In the genomic region with DNA sequence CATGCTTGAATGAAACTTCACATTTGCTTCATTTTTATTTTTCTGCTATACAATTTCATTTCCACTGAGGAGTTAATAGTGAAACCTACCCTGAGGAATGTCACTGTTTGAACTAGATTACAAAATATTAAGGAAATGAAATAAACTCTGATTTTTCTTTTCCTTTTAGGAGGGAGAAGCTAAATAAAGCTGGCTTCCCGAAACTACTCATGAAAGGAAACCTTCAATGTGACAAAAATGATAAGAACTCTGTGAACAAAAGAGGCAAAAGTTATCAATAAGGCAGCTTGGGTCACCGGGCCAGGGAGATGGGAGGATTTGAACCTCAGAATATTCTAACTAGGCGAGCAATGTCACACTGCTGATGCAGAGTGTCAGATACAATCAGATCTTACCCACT, we compare ENCODE assay signal across 2 cellular contexts.
TF ChIP-seq lines count a peak whose summit lies in the region.

No MANE protein-coding gene starts in this region.

TF ChIP-seq in liver, 16 proteins besides CTCF, POLR2A, EP300 and RAD21:
- TF ChIP-seq HNF4A (conservative IDR thresholded peaks at IDR 0.05) = no peak
- peak; percentile 87 for TF ChIP-seq NR2F2 (IDR thresholded peaks at IDR 0.05)
TF ChIP-seq in liver: peak in this region for 1.

TF ChIP-seq in HepG2, 621 proteins besides CTCF, POLR2A, EP300 and RAD21:
- no peak for TF ChIP-seq PHF8 (CRISPR knock-in tag; IDR thresholded peaks at IDR 0.05)
- TF ChIP-seq ZSCAN29 (CRISPR knock-in tag; conservative IDR thresholded peaks at IDR 0.05) = no peak
- TF ChIP-seq IKZF1 (IDR thresholded peaks at IDR 0.05) = no peak
- TF ChIP-seq, protein P1, sequence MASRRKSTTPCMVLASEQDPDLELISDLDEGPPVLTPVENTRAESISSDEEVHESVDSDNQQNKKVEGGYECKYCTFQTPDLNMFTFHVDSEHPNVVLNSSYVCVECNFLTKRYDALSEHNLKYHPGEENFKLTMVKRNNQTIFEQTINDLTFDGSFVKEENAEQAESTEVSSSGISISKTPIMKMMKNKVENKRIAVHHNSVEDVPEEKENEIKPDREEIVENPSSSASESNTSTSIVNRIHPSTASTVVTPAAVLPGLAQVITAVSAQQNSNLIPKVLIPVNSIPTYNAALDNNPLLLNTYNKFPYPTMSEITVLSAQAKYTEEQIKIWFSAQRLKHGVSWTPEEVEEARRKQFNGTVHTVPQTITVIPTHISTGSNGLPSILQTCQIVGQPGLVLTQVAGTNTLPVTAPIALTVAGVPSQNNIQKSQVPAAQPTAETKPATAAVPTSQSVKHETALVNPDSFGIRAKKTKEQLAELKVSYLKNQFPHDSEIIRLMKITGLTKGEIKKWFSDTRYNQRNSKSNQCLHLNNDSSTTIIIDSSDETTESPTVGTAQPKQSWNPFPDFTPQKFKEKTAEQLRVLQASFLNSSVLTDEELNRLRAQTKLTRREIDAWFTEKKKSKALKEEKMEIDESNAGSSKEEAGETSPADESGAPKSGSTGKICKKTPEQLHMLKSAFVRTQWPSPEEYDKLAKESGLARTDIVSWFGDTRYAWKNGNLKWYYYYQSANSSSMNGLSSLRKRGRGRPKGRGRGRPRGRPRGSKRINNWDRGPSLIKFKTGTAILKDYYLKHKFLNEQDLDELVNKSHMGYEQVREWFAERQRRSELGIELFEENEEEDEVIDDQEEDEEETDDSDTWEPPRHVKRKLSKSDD (CRISPR knock-in tag; IDR thresholded peaks at IDR 0.05; ENCODE audit: low read depth) = no peak
- TF ChIP-seq GPN1 (CRISPR knock-in tag; IDR thresholded peaks at IDR 0.05; ENCODE audit: borderline replicate concordance) = no peak
- no peak for TF ChIP-seq NFKBIZ (CRISPR knock-in tag; IDR thresholded peaks at IDR 0.05)
- TF ChIP-seq MAFF (IDR thresholded peaks at IDR 0.05; ENCODE audit: low read depth, low read length) = no peak
- no peak for TF ChIP-seq CBFB (CRISPR knock-in tag; IDR thresholded peaks at IDR 0.05)
- no peak for TF ChIP-seq NFRKB (IDR thresholded peaks at IDR 0.05)
- TF ChIP-seq ZNF296 (CRISPR knock-in tag; conservative IDR thresholded peaks at IDR 0.05) = no peak
- TF ChIP-seq, protein P2, sequence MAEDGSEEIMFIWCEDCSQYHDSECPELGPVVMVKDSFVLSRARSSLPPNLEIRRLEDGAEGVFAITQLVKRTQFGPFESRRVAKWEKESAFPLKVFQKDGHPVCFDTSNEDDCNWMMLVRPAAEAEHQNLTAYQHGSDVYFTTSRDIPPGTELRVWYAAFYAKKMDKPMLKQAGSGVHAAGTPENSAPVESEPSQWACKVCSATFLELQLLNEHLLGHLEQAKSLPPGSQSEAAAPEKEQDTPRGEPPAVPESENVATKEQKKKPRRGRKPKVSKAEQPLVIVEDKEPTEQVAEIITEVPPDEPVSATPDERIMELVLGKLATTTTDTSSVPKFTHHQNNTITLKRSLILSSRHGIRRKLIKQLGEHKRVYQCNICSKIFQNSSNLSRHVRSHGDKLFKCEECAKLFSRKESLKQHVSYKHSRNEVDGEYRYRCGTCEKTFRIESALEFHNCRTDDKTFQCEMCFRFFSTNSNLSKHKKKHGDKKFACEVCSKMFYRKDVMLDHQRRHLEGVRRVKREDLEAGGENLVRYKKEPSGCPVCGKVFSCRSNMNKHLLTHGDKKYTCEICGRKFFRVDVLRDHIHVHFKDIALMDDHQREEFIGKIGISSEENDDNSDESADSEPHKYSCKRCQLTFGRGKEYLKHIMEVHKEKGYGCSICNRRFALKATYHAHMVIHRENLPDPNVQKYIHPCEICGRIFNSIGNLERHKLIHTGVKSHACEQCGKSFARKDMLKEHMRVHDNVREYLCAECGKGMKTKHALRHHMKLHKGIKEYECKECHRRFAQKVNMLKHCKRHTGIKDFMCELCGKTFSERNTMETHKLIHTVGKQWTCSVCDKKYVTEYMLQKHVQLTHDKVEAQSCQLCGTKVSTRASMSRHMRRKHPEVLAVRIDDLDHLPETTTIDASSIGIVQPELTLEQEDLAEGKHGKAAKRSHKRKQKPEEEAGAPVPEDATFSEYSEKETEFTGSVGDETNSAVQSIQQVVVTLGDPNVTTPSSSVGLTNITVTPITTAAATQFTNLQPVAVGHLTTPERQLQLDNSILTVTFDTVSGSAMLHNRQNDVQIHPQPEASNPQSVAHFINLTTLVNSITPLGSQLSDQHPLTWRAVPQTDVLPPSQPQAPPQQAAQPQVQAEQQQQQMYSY (CRISPR knock-in tag; IDR thresholded peaks at IDR 0.05) = no peak
- TF ChIP-seq, protein P3, sequence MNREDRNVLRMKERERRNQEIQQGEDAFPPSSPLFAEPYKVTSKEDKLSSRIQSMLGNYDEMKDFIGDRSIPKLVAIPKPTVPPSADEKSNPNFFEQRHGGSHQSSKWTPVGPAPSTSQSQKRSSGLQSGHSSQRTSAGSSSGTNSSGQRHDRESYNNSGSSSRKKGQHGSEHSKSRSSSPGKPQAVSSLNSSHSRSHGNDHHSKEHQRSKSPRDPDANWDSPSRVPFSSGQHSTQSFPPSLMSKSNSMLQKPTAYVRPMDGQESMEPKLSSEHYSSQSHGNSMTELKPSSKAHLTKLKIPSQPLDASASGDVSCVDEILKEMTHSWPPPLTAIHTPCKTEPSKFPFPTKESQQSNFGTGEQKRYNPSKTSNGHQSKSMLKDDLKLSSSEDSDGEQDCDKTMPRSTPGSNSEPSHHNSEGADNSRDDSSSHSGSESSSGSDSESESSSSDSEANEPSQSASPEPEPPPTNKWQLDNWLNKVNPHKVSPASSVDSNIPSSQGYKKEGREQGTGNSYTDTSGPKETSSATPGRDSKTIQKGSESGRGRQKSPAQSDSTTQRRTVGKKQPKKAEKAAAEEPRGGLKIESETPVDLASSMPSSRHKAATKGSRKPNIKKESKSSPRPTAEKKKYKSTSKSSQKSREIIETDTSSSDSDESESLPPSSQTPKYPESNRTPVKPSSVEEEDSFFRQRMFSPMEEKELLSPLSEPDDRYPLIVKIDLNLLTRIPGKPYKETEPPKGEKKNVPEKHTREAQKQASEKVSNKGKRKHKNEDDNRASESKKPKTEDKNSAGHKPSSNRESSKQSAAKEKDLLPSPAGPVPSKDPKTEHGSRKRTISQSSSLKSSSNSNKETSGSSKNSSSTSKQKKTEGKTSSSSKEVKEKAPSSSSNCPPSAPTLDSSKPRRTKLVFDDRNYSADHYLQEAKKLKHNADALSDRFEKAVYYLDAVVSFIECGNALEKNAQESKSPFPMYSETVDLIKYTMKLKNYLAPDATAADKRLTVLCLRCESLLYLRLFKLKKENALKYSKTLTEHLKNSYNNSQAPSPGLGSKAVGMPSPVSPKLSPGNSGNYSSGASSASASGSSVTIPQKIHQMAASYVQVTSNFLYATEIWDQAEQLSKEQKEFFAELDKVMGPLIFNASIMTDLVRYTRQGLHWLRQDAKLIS (CRISPR knock-in tag; IDR thresholded peaks at IDR 0.05) = no peak
TF ChIP-seq in HepG2: peak in this region for 0.
